In genomic region chr3:143851331-143852017, GRCh38 we compare ENCODE assay signal across 1 cellular context.
TF ChIP-seq lines count a peak whose summit lies in the region.

No MANE protein-coding gene starts in this region.

TF ChIP-seq in HCT116, 20 proteins besides CTCF, POLR2A, EP300 and RAD21 (continued from another document):
- TF ChIP-seq FOSL1 (IDR thresholded peaks at IDR 0.05; ENCODE audit: low read depth) (no peak), SIN3A (IDR thresholded peaks at IDR 0.05; ENCODE audit: low read depth) (no peak)
TF ChIP-seq in HCT116: peak in this region for 0.
